ENCODE assay signal across 13 cellular contexts in the genomic region with DNA sequence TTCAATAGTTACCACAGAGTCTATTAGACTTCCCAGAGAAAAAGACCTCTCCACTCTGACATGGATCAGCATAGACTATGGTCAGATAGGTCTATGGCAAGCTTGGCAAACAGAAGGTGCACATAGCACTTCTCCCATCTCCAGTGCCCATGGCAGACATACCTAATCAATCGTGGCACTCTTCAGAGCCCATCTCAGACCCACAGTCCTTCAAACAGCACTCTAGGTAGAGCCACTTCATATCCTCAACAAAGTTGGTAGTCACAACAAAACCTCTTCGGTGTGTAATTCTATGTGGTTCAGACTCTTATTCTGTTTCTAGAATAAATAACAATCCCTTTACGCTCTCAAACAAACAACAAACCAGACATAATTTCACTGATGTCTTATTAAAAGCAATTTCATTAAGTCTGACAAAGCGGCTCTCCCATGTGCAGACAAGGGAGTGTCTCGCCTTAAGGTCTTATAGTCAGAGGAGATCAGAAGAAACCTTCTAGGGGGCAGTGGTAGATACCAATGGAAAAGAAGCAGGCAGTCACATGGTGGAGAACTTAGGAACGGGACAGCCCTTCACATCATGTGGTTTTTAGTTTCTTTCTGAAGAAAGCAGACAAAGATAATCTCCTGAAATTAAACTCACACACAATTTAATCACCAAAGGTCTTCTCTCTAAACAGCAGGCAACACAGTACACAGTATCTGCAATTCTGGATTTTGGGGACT.
DNase-seq lines count a peak whose midpoint lies in the region; ATAC-seq and TF ChIP-seq lines count a peak whose summit lies in the region.
"Had no signal": no experiment of that assay in that cellular context is flagged by ENCODE, and none has a peak within 500 bp of the region (broad histone marks: within the 10 kb centered on the region; RNA-seq: fewer than 3 reads in every experiment).

No MANE protein-coding gene starts in this region.

- DNase-seq in activated naive CD4-positive, alpha-beta T cell treated with anti-CD3 and anti-CD28 coated beads for 36 hours: no peak
- DNase-seq in activated naive CD4-positive, alpha-beta T cell treated with Interleukin-2 at 50 U/mL for 16 hours: no peak
- DNase-seq in iris pigment epithelial cell (ENCODE audit: low read depth) (peak; percentile 60), transverse colon (no peak), glomerular visceral epithelial cell (ENCODE audit: extremely low spot score) (no peak)
- no peak for DNase-seq in activated CD8-positive, alpha-beta memory T cell treated with anti-CD3 and anti-CD28 coated beads for 24 hours
- DNase-seq: GDM1, MM.1S, small intestine, uterus had no signal

- no peaks in the 10 kb centered on the region for H3K27me3 Mint-ChIP-seq in activated naive CD4-positive, alpha-beta T cell treated with anti-CD3 and anti-CD28 coated beads for 36 hours (ENCODE audit: low read depth)
- H3K27me3 Mint-ChIP-seq in activated naive CD8-positive, alpha-beta T cell: no peaks in the 10 kb centered on the region
- H3K27me3 Mint-ChIP-seq: natural killer cell treated with Interleukin-12 subunit alpha and Interleukin-12 subunit beta and Interleukin-15 and Interleukin-18, amount 100 ng/mL, for 72 hours had no signal

- in situ Hi-C loops in transverse colon (cut with MboI; ENCODE audit: low pct_ligation_motif_present in 1 of 4, low pct_unique_long_range_greater_than_20kb in 1 of 4, low sequenced_read_pairs in 3 of 4): no loop called here

- no peaks in the 10 kb centered on the region for H3K9me3 Mint-ChIP-seq in activated naive CD4-positive, alpha-beta T cell treated with anti-CD3 and anti-CD28 coated beads for 36 hours
- H3K9me3 Mint-ChIP-seq in activated naive CD8-positive, alpha-beta T cell (ENCODE audit: low read depth): no peaks in the 10 kb centered on the region
- H3K9me3 Mint-ChIP-seq: natural killer cell treated with Interleukin-12 subunit alpha and Interleukin-12 subunit beta and Interleukin-15 and Interleukin-18, amount 100 ng/mL, for 72 hours had no signal

- TF ChIP-seq POLR2A in transverse colon (IDR thresholded peaks at IDR 0.05): no peak

- H3K9me3 ChIP-seq in transverse colon: no peaks in the 10 kb centered on the region
- H3K9me3 ChIP-seq: uterus had no signal

- no peak for TF ChIP-seq EP300 in transverse colon (IDR thresholded peaks at IDR 0.05; ENCODE audit: low read depth)

- peaks cover 89% of the 10 kb centered on the region for H3K4me1 Mint-ChIP-seq in activated naive CD4-positive, alpha-beta T cell treated with anti-CD3 and anti-CD28 coated beads for 36 hours (ENCODE audit: low read depth)
- H3K4me1 Mint-ChIP-seq in activated naive CD8-positive, alpha-beta T cell (ENCODE audit: low read depth): peaks cover 95% of the 10 kb centered on the region

- H3K4me1 ChIP-seq in transverse colon: peaks cover 12 to 70% (median 36%) of the 10 kb centered on the region in 4 donors

- H3K36me3 ChIP-seq in transverse colon: no peaks in the 10 kb centered on the region
- H3K36me3 ChIP-seq: uterus had no signal

- CTCF ChIA-PET in activated naive CD4-positive, alpha-beta T cell treated with anti-CD3 and anti-CD28 coated beads for 36 hours (lab: Charles Lee): interaction anchor here (0.5 to 1.3 kb wide), 4 partner anchors 9 to 53 kb away, joined by 3 read pairs; no protein-coding TSS in a partner anchor

- no peaks in the 10 kb centered on the region for H3K27me3 ChIP-seq in transverse colon
- H3K27me3 ChIP-seq: uterus had no signal

- 55 to 63% methylated on average over 6 of the region's 6 CpGs for WGBS in transverse colon (ENCODE audit: low coverage in 1 of 2), 2 donors

- H3K36me3 Mint-ChIP-seq in activated naive CD4-positive, alpha-beta T cell treated with anti-CD3 and anti-CD28 coated beads for 36 hours (ENCODE audit: low read depth): peaks cover 6% of the 10 kb centered on the region
- peaks cover 47% of the 10 kb centered on the region for H3K36me3 Mint-ChIP-seq in activated naive CD8-positive, alpha-beta T cell
- H3K36me3 Mint-ChIP-seq: natural killer cell treated with Interleukin-12 subunit alpha and Interleukin-12 subunit beta and Interleukin-15 and Interleukin-18, amount 100 ng/mL, for 72 hours had no signal

- H3K27ac Mint-ChIP-seq in activated naive CD4-positive, alpha-beta T cell treated with anti-CD3 and anti-CD28 coated beads for 36 hours: peak overlapping the region; percentile 73
- peak overlapping the region; percentile 99 for H3K27ac Mint-ChIP-seq in activated naive CD8-positive, alpha-beta T cell

- peak overlapping the region in 3 of 4 donors; percentile 58 to 79 (median 64) for H3K27ac ChIP-seq in transverse colon
- H3K27ac ChIP-seq: uterus had no signal

- peak overlapping the region; percentile 3 for H3K4me3 Mint-ChIP-seq in activated naive CD4-positive, alpha-beta T cell treated with anti-CD3 and anti-CD28 coated beads for 36 hours
- H3K4me3 Mint-ChIP-seq in activated naive CD8-positive, alpha-beta T cell: peak overlapping the region; percentile 83

- intact Hi-C loops in activated naive CD4-positive, alpha-beta T cell treated with anti-CD3 and anti-CD28 coated beads for 36 hours (cut with micrococcal nuclease): loop anchor here (1.0 kb wide), 1 partner anchor 10 kb away; no protein-coding TSS in a partner anchor
- intact Hi-C loops in transverse colon (cut with DNase I; ENCODE audit: low total_unique reads): no loop called here

- no peak overlapping the region for H3K4me3 ChIP-seq in transverse colon
- H3K4me3 ChIP-seq: uterus had no signal

- ATAC-seq in HG03521 (IDR thresholded peaks at IDR 0.05; ENCODE audit: unreplicated experiment): no peak

- no peak for TF ChIP-seq CTCF in transverse colon (IDR thresholded peaks at IDR 0.05)
